In the genomic region with DNA sequence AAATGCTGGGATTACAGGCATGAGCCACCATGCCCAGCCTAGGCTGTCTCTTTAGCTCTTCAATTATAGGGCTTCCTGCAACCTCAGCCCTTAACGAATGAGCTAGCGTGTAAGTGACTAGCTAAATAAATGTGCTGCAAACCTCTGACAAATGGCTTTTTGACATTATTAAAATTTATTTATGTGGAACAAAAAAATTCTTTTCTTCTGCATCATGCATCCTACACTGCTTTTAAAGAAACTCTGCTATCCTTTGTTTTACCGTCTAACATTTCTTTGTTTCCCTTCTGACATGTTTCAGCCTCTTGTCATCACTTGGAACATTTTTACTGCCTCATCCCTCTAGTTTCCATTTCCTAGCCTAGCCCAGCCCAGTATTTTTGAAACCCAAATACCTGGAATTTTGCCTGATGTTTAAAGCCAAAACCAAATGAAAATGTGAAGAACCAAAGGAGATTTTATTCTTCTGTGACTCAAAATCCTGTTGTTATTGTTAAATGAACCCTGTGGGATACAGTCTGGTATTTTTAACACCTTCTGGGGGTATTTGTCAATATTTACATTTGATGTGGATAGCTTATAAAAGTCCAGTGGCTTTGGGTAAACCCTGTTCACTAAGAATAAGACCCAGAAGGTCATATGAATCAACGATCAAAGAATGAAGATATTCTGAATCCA, we compare ENCODE assay signal across 11 cellular contexts. TPM values are rescaled to one million over a fixed set of nuclear protein-coding genes. Genes with fewer than 3 reads are reported as not detected.
A peak's percentile ranks its signal among the peaks of the same experiment; 100 is the strongest.
DNase-seq lines count a peak whose midpoint lies in the region; ATAC-seq and TF ChIP-seq lines count a peak whose summit lies in the region.
"Had no signal": no experiment of that assay in that cellular context is flagged by ENCODE, and none has a peak within 500 bp of the region (broad histone marks: within the 10 kb centered on the region; RNA-seq: fewer than 3 reads in every experiment).

No MANE protein-coding gene starts in this region.

- CTCF ChIA-PET in Caco-2 (lab: Charles Lee), result no interaction called here

- H3K9me3 Mint-ChIP-seq in activated T-cell treated with anti-CD3 and anti-CD28 coated beads, Interleukin-2, amount 50 U/mL, for 72 hours, result no peaks in the 10 kb centered on the region
- H3K9me3 Mint-ChIP-seq in Caco-2 (ENCODE audit: unreplicated experiment), result no peaks in the 10 kb centered on the region
- H3K9me3 Mint-ChIP-seq: immature natural killer cell had no signal

- no peak for ATAC-seq in activated T-cell treated with anti-CD3 and anti-CD28 coated beads, Interleukin-2, amount 50 U/mL, for 72 hours (replicated peaks in 1 of 2)
- ATAC-seq in right cardiac atrium, result peak; percentile 47 to 51
- no peak for ATAC-seq in HG03159 (IDR thresholded peaks at IDR 0.05; ENCODE audit: unreplicated experiment)
- ATAC-seq in lower lobe of right lung, result no peak

- H3K4me1 Mint-ChIP-seq in activated T-cell treated with anti-CD3 and anti-CD28 coated beads, Interleukin-2, amount 50 U/mL, for 72 hours (ENCODE audit: low read depth), result peaks cover 96% of the 10 kb centered on the region
- no peaks in the 10 kb centered on the region for H3K4me1 Mint-ChIP-seq in Caco-2 (ENCODE audit: low read depth, unreplicated experiment)

- in situ Hi-C loops in transverse colon (cut with MboI; ENCODE audit: low pct_ligation_motif_present in 1 of 4, low pct_unique_long_range_greater_than_20kb in 1 of 4, low sequenced_read_pairs in 3 of 4), result no loop called here

- H3K4me1 ChIP-seq in right cardiac atrium (ENCODE audit: control insufficient read depth, insufficient read depth, low read length), result peaks cover 11% of the 10 kb centered on the region
- peaks cover 6 to 41% (median 13%) of the 10 kb centered on the region in 4 donors for H3K4me1 ChIP-seq in transverse colon
- no peaks in the 10 kb centered on the region for H3K4me1 ChIP-seq in Caco-2
- peaks cover 27% of the 10 kb centered on the region for H3K4me1 ChIP-seq in lower lobe of right lung

- H3K27me3 ChIP-seq in right cardiac atrium (ENCODE audit: control insufficient read depth, insufficient read depth), result no peaks in the 10 kb centered on the region
- H3K27me3 ChIP-seq in transverse colon, result no peaks in the 10 kb centered on the region
- no peaks in the 10 kb centered on the region for H3K27me3 ChIP-seq in Caco-2 (replicated peaks; ENCODE audit: control insufficient read depth, insufficient read depth, low read length)
- no peaks in the 10 kb centered on the region for H3K27me3 ChIP-seq in lower lobe of right lung (ENCODE audit: low read depth)
- H3K27me3 ChIP-seq: body of pancreas had no signal

- no peak for TF ChIP-seq POLR2A in transverse colon (IDR thresholded peaks at IDR 0.05)

- no peak overlapping the region for H3K27ac Mint-ChIP-seq in activated T-cell treated with anti-CD3 and anti-CD28 coated beads, Interleukin-2, amount 50 U/mL, for 72 hours
- H3K27ac Mint-ChIP-seq in Caco-2 (ENCODE audit: unreplicated experiment), result no peak overlapping the region

- peak overlapping the region; percentile 23 to 24 for H3K4me3 Mint-ChIP-seq in activated T-cell treated with anti-CD3 and anti-CD28 coated beads, Interleukin-2, amount 50 U/mL, for 72 hours
- no peak overlapping the region for H3K4me3 Mint-ChIP-seq in Caco-2 (ENCODE audit: unreplicated experiment)

- no peak for TF ChIP-seq EP300 in transverse colon (IDR thresholded peaks at IDR 0.05; ENCODE audit: low read depth)

- no peak for DNase-seq in activated T-cell treated with anti-CD3 and anti-CD28 coated beads, Interleukin-2, amount 50 U/mL, for 72 hours
- DNase-seq in activated T-cell treated with anti-CD3 and anti-CD28 coated beads for 4 hours (no peak), amniotic epithelial cell (ENCODE audit: low read depth) (peak; percentile 61), right cardiac atrium (no peak), transverse colon (no peak), Caco-2 (no peak), lower lobe of right lung (no peak)
- DNase-seq: immature natural killer cell, NCI-H1417 treated with DMSO at 0.1 percent for 48 hours had no signal

- H3K9me3 ChIP-seq in right cardiac atrium (ENCODE audit: control insufficient read depth, low read length) (no peaks in the 10 kb centered on the region), transverse colon (no peaks in the 10 kb centered on the region), Caco-2 (no peaks in the 10 kb centered on the region), lower lobe of right lung (no peaks in the 10 kb centered on the region)
- H3K9me3 ChIP-seq: body of pancreas had no signal

- POLR2A ChIA-PET in Caco-2 (lab: Charles Lee), result no interaction called here

- peaks cover 7% of the 10 kb centered on the region for H3K27me3 Mint-ChIP-seq in activated T-cell treated with anti-CD3 and anti-CD28 coated beads, Interleukin-2, amount 50 U/mL, for 72 hours (ENCODE audit: low read depth)
- H3K27me3 Mint-ChIP-seq in Caco-2 (ENCODE audit: insufficient read depth, unreplicated experiment), result no peaks in the 10 kb centered on the region

- BruUV-seq in Caco-2 (replicated peaks; lab: Mats Ljungman, UMichigan), result no TSS peak

- H3K27ac ChIP-seq in right cardiac atrium (ENCODE audit: low read length) (peak overlapping the region; percentile 31), transverse colon (peak overlapping the region; percentile 8 to 69 (median 52)), lower lobe of right lung (no peak overlapping the region)
- H3K27ac ChIP-seq: body of pancreas had no signal

- H3K4me3 ChIP-seq in right cardiac atrium (ENCODE audit: low read length) (no peak overlapping the region), transverse colon (no peak overlapping the region), Caco-2 (ENCODE audit: low read depth, low read length) (no peak overlapping the region), lower lobe of right lung (no peak overlapping the region)
- H3K4me3 ChIP-seq: body of pancreas had no signal

- H3K36me3 Mint-ChIP-seq in activated T-cell treated with anti-CD3 and anti-CD28 coated beads, Interleukin-2, amount 50 U/mL, for 72 hours (ENCODE audit: insufficient read depth in 2 of 2), result no peaks in the 10 kb centered on the region
- H3K36me3 Mint-ChIP-seq in Caco-2 (ENCODE audit: insufficient read depth, unreplicated experiment), result no peaks in the 10 kb centered on the region
- H3K36me3 Mint-ChIP-seq: immature natural killer cell had no signal

- H3K36me3 ChIP-seq in transverse colon (no peaks in the 10 kb centered on the region), Caco-2 (ENCODE audit: control insufficient read depth, insufficient read depth, low read length) (no peaks in the 10 kb centered on the region), lower lobe of right lung (no peaks in the 10 kb centered on the region)

- TF ChIP-seq CTCF in transverse colon (IDR thresholded peaks at IDR 0.05) (no peak), Caco-2 (IDR thresholded peaks at IDR 0.05; ENCODE audit: insufficient read depth in 1 of 2, low read depth in 1 of 2, low read length in 1 of 2, severe bottlenecking in 1 of 2, unreplicated experiment in 1 of 2) (no peak), lower lobe of right lung (IDR thresholded peaks at IDR 0.05) (no peak)

- WGBS in right cardiac atrium, result 43% methylated on average over 4 of the region's 4 CpGs
- 55 to 65% methylated on average over 4 of the region's 4 CpGs for WGBS in transverse colon (ENCODE audit: low coverage in 1 of 2), 2 donors

- intact Hi-C loops in right cardiac atrium (cut with DNase I), result no loop called here
- intact Hi-C loops in transverse colon (cut with DNase I; ENCODE audit: low total_unique reads), result no loop called here
- intact Hi-C loops in Caco-2 (cut with micrococcal nuclease; ENCODE audit: unreplicated experiment), result no loop called here
- intact Hi-C loops in lower lobe of right lung (cut with DNase I), result no loop called here

RNA-seq across cellular contexts. Expression of gene NT5E, which starts 9.5 kb away (rescaled TPM):
- total RNA-seq in activated T-cell treated with anti-CD3 and anti-CD28 coated beads, Interleukin-2, amount 50 U/mL, for 72 hours, result 10 to 100 TPM in 1 of 2 donors, 1 to 10 TPM in 1; 6.2 to 13.1 TPM
- total RNA-seq in right cardiac atrium (10 to 100 TPM in 2 of 4 donors, 1 to 10 TPM in 2; 7.1 to 13.3 (median 9.8) TPM), transverse colon (10 to 100 TPM; 10.5 to 71.8 (median 31.5) TPM), Caco-2 (2022) (1.0 and 1.5 TPM in 2 replicates), lower lobe of right lung (18.0 TPM)
- 3.6 TPM for polyA plus RNA-seq in right cardiac atrium

Comparison
In these comparisons a context has a peak if more than half of its experiments do, and no peak if none do; other contexts are left out.
1. ATAC-seq: peak in right cardiac atrium (2 of 2); none in activated T-cell treated with anti-CD3 and anti-CD28 coated beads, Interleukin-2, amount 50 U/mL, for 72 hours (0 of 2), HG03159 (single experiment) and lower lobe of right lung (0 of 2).